In genomic region chr1:47738560-47739182, GRCh38 we compare ENCODE assay signal across 8 cellular contexts.
DNase-seq lines count a peak whose midpoint lies in the region; ATAC-seq, FAIRE-seq and TF ChIP-seq lines count a peak whose summit lies in the region.

No MANE protein-coding gene starts in this region.

- intact Hi-C loops in posterior vena cava (cut with DNase I) = no loop called here

- no peaks in the 10 kb centered on the region for H3K4me1 ChIP-seq in A549

- peak; percentile 56 to 61 for TF ChIP-seq RAD21 in A549 (conservative IDR thresholded peaks at IDR 0.05 in 1 of 2, IDR thresholded peaks at IDR 0.05 in 1 of 2)

- no peak overlapping the region for H3K27ac ChIP-seq in A549

- TF ChIP-seq POLR2A in A549 (IDR thresholded peaks at IDR 0.05; ENCODE audit: low read length) = no peak

- WGBS in A549 (ENCODE audit: missing lambda C conversion rate) = 14% methylated on average over 7 of the region's 8 CpGs

- TF ChIP-seq EP300 in A549 (IDR thresholded peaks at IDR 0.05) = no peak

- CTCF ChIA-PET in A549 (lab: Yijun Ruan, JAX) = interaction anchor here (0.6 to 4.2 kb wide), 11 partner anchors 11 to 687 kb away, joined by 3 to 25 read pairs (median 4); no protein-coding TSS in a partner anchor

- no peak overlapping the region for H3K4me3 ChIP-seq in A549

- no peaks in the 10 kb centered on the region; the same call in 2 of the 3 replicates for H3K9me3 ChIP-seq in A549

- H3K4me2 ChIP-seq in A549 = no peak overlapping the region

- peak; percentile 12 to 38 for DNase-seq in A549 (ENCODE audit: low read depth in 1 of 2, low spot score in 1 of 2)
- peak; percentile 49 for DNase-seq in H4 (ENCODE audit: low spot score)
- peak; percentile 31 for DNase-seq in RPMI8226
- DNase-seq in fibroblast of the conjunctiva (ENCODE audit: low read depth) = peak; percentile 17
- peak; percentile 84 for DNase-seq in posterior vena cava (ENCODE audit: low spot score)
- DNase-seq in stimulated activated CD4-positive, alpha-beta T cell treated with anti-CD3 and anti-CD28 coated beads, Interleukin-12 subunit alpha, Interleukin-12 subunit beta, amount 100 ng/mL, for 4 hours = no peak
- DNase-seq in activated CD8-positive, alpha-beta memory T cell treated with anti-CD3 and anti-CD28 coated beads, Interleukin-2, amount 50 U/mL, for 4 hours = no peak

- TF ChIP-seq CTCF in A549 (IDR thresholded peaks at IDR 0.05) = peak; percentile 46

- POLR2A ChIA-PET in A549 (lab: Yijun Ruan, JAX) = no interaction called here

- ATAC-seq in A549 = peak; percentile 71 to 84
- no peak for ATAC-seq in GM21737 (IDR thresholded peaks at IDR 0.05; ENCODE audit: unreplicated experiment)

- FAIRE-seq in A549 (lab: Jason Lieb, UNC) = no peak

TF ChIP-seq in A549, 52 proteins besides CTCF, POLR2A, EP300 and RAD21:
- TF ChIP-seq ZC3H11A (IDR thresholded peaks at IDR 0.05) (no peak), EHMT2 (IDR thresholded peaks at IDR 0.05; ENCODE audit: low read depth) (no peak), MAX (IDR thresholded peaks at IDR 0.05) (no peak), REST (IDR thresholded peaks at IDR 0.05) (peak; percentile 66; the same call in 1 of the 2 replicates), BHLHE40 (IDR thresholded peaks at IDR 0.05; ENCODE audit: low read depth, low read length) (no peak), PHF8 (IDR thresholded peaks at IDR 0.05; ENCODE audit: borderline replicate concordance, low read depth) (no peak), SMC3 (IDR thresholded peaks at IDR 0.05) (peak; percentile 39; the same call in 1 of the 3 replicates), TP53 (CRISPR knock-in tag; IDR thresholded peaks at IDR 0.05) (no peak), RFX5 (IDR thresholded peaks at IDR 0.05) (no peak), MAFK (IDR thresholded peaks at IDR 0.05; ENCODE audit: partially characterized antibody) (no peak), NPAS2 (CRISPR knock-in tag; IDR thresholded peaks at IDR 0.05; ENCODE audit: borderline replicate concordance) (no peak), HOXB13 (CRISPR knock-in tag; IDR thresholded peaks at IDR 0.05; ENCODE audit: low read depth) (no peak), NR3C1 (IDR thresholded peaks at IDR 0.05) (no peak), RARB (CRISPR knock-in tag; IDR thresholded peaks at IDR 0.05) (no peak), POLR2AphosphoS2 (conservative IDR thresholded peaks at IDR 0.05; ENCODE audit: low read length) (no peak)

Comparison
In these comparisons a context has a peak if more than half of its experiments do, and no peak if none do; other contexts are left out.
1. DNase-seq: peak in A549 (2 of 2), H4 (single experiment), RPMI8226 (single experiment), fibroblast of the conjunctiva (single experiment) and posterior vena cava (single experiment); none in stimulated activated CD4-positive, alpha-beta T cell treated with anti-CD3 and anti-CD28 coated beads, Interleukin-12 subunit alpha, Interleukin-12 subunit beta, amount 100 ng/mL, for 4 hours (single experiment) and activated CD8-positive, alpha-beta memory T cell treated with anti-CD3 and anti-CD28 coated beads, Interleukin-2, amount 50 U/mL, for 4 hours (single experiment).